ENCODE assay signal across 10 cellular contexts in genomic region chr19:11418166-11418517, GRCh38. TPM values are rescaled to one million over a fixed set of nuclear protein-coding genes. Genes with fewer than 3 reads are reported as not detected.
A peak's percentile ranks its signal among the peaks of the same experiment; 100 is the strongest.
DNase-seq lines count a peak whose midpoint lies in the region; ATAC-seq and TF ChIP-seq lines count a peak whose summit lies in the region.
"Had no signal": no experiment of that assay in that cellular context is flagged by ENCODE, and none has a peak within 500 bp of the region (broad histone marks: within the 10 kb centered on the region; RNA-seq: fewer than 3 reads in every experiment).

No MANE protein-coding gene starts in this region.

- H3K9ac ChIP-seq in HCT116 (ENCODE audit: low read length) (peak overlapping the region; percentile 90), subcutaneous abdominal adipose tissue (ENCODE audit: low read length in 5 of 5) (peak overlapping the region in 1 of 5 donors; percentile 30)

- H3K79me2 ChIP-seq in HCT116 (ENCODE audit: insufficient read depth, low read length), result no peaks in the 10 kb centered on the region

- no peaks in the 10 kb centered on the region for H3K9me2 ChIP-seq in HCT116 (ENCODE audit: insufficient read depth)

- RAD21 ChIA-PET in HCT116 (lab: Charles Lee; ENCODE audit: low non-redundant PET in 1 of 2, low total read pairs in 2 of 2, uncharacterized antibody in 2 of 2, unreplicated experiment in 2 of 2), result interaction anchor here in 1 of 2 experiments (1.5 kb wide), 1 partner anchor 43 kb away, joined by 5 read pairs; no protein-coding TSS in a partner anchor

- H3K27me3 ChIP-seq in HCT116 (ENCODE audit: insufficient read depth, low read length), result no peaks in the 10 kb centered on the region
- no peaks in the 10 kb centered on the region for H3K27me3 ChIP-seq in RWPE2 (ENCODE audit: insufficient read depth, poor library complexity, severe bottlenecking)
- H3K27me3 ChIP-seq in subcutaneous abdominal adipose tissue (ENCODE audit: control insufficient read depth in 5 of 5, insufficient read depth in 4 of 5, low read length in 5 of 5), result peaks cover 7 to 31% (median 21%) of the 10 kb centered on the region in 5 donors
- peaks cover 46% of the 10 kb centered on the region for H3K27me3 ChIP-seq in CD4-positive, alpha-beta T cell (ENCODE audit: control insufficient read depth, insufficient read depth, low read length)

- H3K4me3 ChIP-seq in HCT116 (replicated peaks in 1 of 2; ENCODE audit: low read depth in 1 of 2, low read length in 2 of 2), result peak overlapping the region; percentile 93 to 99
- peak overlapping the region; percentile 23 for H3K4me3 ChIP-seq in RWPE2 (ENCODE audit: severe bottlenecking)
- peak overlapping the region in 3 of 5 donors; percentile 67 to 73 (median 70) for H3K4me3 ChIP-seq in subcutaneous abdominal adipose tissue (ENCODE audit: low read depth in 1 of 5, low read length in 5 of 5)

- POLR2A ChIA-PET in HCT116 (lab: Charles Lee), result interaction anchor here (0.7 to 3.1 kb wide), 6 partner anchors 11 to 150 kb away, joined by 3 to 15 read pairs (median 10); partner anchors contain the start of genes EPOR and SWSAP1
- POLR2A ChIA-PET in CD4-positive, alpha-beta T cell (lab: Charles Lee), result no interaction called here

- H3K27ac Mint-ChIP-seq in CD4-positive, alpha-beta T cell, result no peak overlapping the region

- no peak for TF ChIP-seq POLR2A in HCT116 (IDR thresholded peaks at IDR 0.05; ENCODE audit: borderline replicate concordance, extremely low read depth, insufficient read depth, insufficient read length)

- H4K20me1 ChIP-seq in HCT116 (ENCODE audit: insufficient read depth), result no peaks in the 10 kb centered on the region

- no peak overlapping the region for H2AFZ ChIP-seq in HCT116 (ENCODE audit: low read depth, low read length, poor library complexity, severe bottlenecking)

- H3K4me2 ChIP-seq in HCT116 (ENCODE audit: low read length), result peak overlapping the region; percentile 98

- BruUV-seq in HCT116 (replicated peaks; lab: Mats Ljungman, UMichigan), result no TSS peak

- H3K4me1 Mint-ChIP-seq in CD4-positive, alpha-beta T cell (ENCODE audit: low read depth), result peaks cover 37% of the 10 kb centered on the region

- DNase-seq in HCT116 (ENCODE audit: low read depth, low spot score) (no peak), RWPE2 (ENCODE audit: low spot score) (no peak), left colon (no peak), 8988T (no peak), UCSD-AML1 (lab: John Stamatoyannopoulos, UW; ENCODE audit: unreplicated experiment) (no peak)
- no peak for DNase-seq in CD4-positive, alpha-beta T cell
- DNase-seq: NCI-H446 treated with DMSO at 0.1 percent for 48 hours; stimulated activated CD4-positive, alpha-beta T cell treated with anti-CD3 and anti-CD28 coated beads, Interleukin-12 subunit alpha, Interleukin-12 subunit beta, amount 100 ng/mL, for 4 hours; stimulated activated naive CD4-positive, alpha-beta T cell had no signal

- ATAC-seq in HCT116 (peak; percentile 13), RWPE2 (ENCODE audit: low read depth) (no peak), left colon (peak; percentile 12)
- ATAC-seq in CD4-positive, alpha-beta T cell (ENCODE audit: poor library complexity), result no peak

- H3K36me3 Mint-ChIP-seq in CD4-positive, alpha-beta T cell (ENCODE audit: low read depth), result no peaks in the 10 kb centered on the region

- no peak overlapping the region for H3K4me3 Mint-ChIP-seq in CD4-positive, alpha-beta T cell

- CTCF ChIA-PET in HCT116 (lab: Charles Lee), result interaction anchor here (1.0 to 2.8 kb wide), 3 partner anchors 36 to 43 kb away, joined by 3 to 40 read pairs (median 4); partner anchors contain the start of gene EPOR
- CTCF ChIA-PET in CD4-positive, alpha-beta T cell (lab: Charles Lee), result no interaction called here

- H3K9me3 ChIP-seq in HCT116 (ENCODE audit: control insufficient read depth in 1 of 2, insufficient read depth in 1 of 2, low read depth in 1 of 2, low read length in 2 of 2) (no peaks in the 10 kb centered on the region), RWPE2 (ENCODE audit: severe bottlenecking) (no peaks in the 10 kb centered on the region), subcutaneous abdominal adipose tissue (ENCODE audit: control insufficient read depth in 5 of 5, low read length in 5 of 5) (no peaks in the 10 kb centered on the region)
- H3K9me3 ChIP-seq in CD4-positive, alpha-beta T cell (ENCODE audit: control insufficient read depth, low read length), result no peaks in the 10 kb centered on the region

- H3K4me1 ChIP-seq in HCT116 (ENCODE audit: control insufficient read depth in 1 of 2, insufficient read depth in 2 of 2, low read length in 2 of 2) (peaks cover 9 to 16% of the 10 kb centered on the region in 2 experiments), RWPE2 (ENCODE audit: insufficient read depth, poor library complexity, severe bottlenecking) (peaks cover 4% of the 10 kb centered on the region), subcutaneous abdominal adipose tissue (ENCODE audit: control insufficient read depth in 5 of 5, insufficient read depth in 5 of 5, low read length in 5 of 5) (peaks cover 0 to 45% (median 42%) of the 10 kb centered on the region in 5 donors)

- TF ChIP-seq RAD21 in HCT116 (IDR thresholded peaks at IDR 0.05; ENCODE audit: low read depth), result no peak

- intact Hi-C loops in HCT116 (cut with micrococcal nuclease), result no loop called here
- intact Hi-C loops in left colon (cut with DNase I, micrococcal nuclease), result no loop called here
- intact Hi-C loops in CD4-positive, alpha-beta T cell (cut with DNase I, micrococcal nuclease), result no loop called here

- peaks cover 0 to 4% of the 10 kb centered on the region in 2 experiments; a peak in 1 of 4 replicates for H3K36me3 ChIP-seq in HCT116 (ENCODE audit: control insufficient read depth in 1 of 2, insufficient read depth in 2 of 2, low read length in 2 of 2)
- H3K36me3 ChIP-seq in RWPE2 (ENCODE audit: low read depth), result no peaks in the 10 kb centered on the region
- H3K36me3 ChIP-seq in subcutaneous abdominal adipose tissue (ENCODE audit: control insufficient read depth in 5 of 5, insufficient read depth in 5 of 5, low read length in 5 of 5), result no peaks in the 10 kb centered on the region

- peaks cover 64% of the 10 kb centered on the region for H3K27me3 Mint-ChIP-seq in CD4-positive, alpha-beta T cell

- TF ChIP-seq CTCF in HCT116 (IDR thresholded peaks at IDR 0.05 in 2 of 3, conservative IDR thresholded peaks at IDR 0.05 in 1 of 3; ENCODE audit: borderline replicate concordance in 1 of 3, insufficient read depth in 1 of 3, low read depth in 2 of 3, low read length in 2 of 3), result no peak
- no peak for TF ChIP-seq CTCF in RWPE2 (IDR thresholded peaks at IDR 0.05; ENCODE audit: poor library complexity, severe bottlenecking)
- no peak for TF ChIP-seq CTCF in CD4-positive, alpha-beta T cell (IDR thresholded peaks at IDR 0.05)

- H3K27ac ChIP-seq in HCT116 (ENCODE audit: low read depth, low read length) (peak overlapping the region; percentile 99), RWPE2 (ENCODE audit: poor library complexity, severe bottlenecking) (no peak overlapping the region), subcutaneous abdominal adipose tissue (ENCODE audit: low read depth, low read length) (no peak overlapping the region)
- no peak overlapping the region for H3K27ac ChIP-seq in CD4-positive, alpha-beta T cell (ENCODE audit: low read depth, low read length)

- no peaks in the 10 kb centered on the region for H3K9me3 Mint-ChIP-seq in CD4-positive, alpha-beta T cell

TF ChIP-seq in HCT116, 20 proteins besides CTCF, POLR2A, EP300 and RAD21:
- TF ChIP-seq EGR1 (IDR thresholded peaks at IDR 0.05; ENCODE audit: low read depth) (no peak), ATF3 (IDR thresholded peaks at IDR 0.05) (no peak), CEBPB (IDR thresholded peaks at IDR 0.05; ENCODE audit: low read depth) (no peak), EZH2phosphoT487 (IDR thresholded peaks at IDR 0.05; ENCODE audit: borderline replicate concordance) (no peak), JUND (IDR thresholded peaks at IDR 0.05) (no peak)

RNA-seq across cellular contexts. Expression of gene RGL3, which starts 1.0 kb away (rescaled TPM):
- 99.2 TPM for total RNA-seq in HCT116 (2021; ENCODE audit: unreplicated experiment)
- polyA plus RNA-seq in HCT116 (2012), result 67.3 and 72.0 TPM in 2 replicates
- 10 to 100 TPM; 21.1 to 23.9 TPM for total RNA-seq in left colon
- total RNA-seq in CD4-positive, alpha-beta T cell, result not detected

RNA-seq across cellular contexts. Expression of gene ODAD3, which starts 16.8 kb away (rescaled TPM):
- total RNA-seq in HCT116 (2021; ENCODE audit: unreplicated experiment), result 0.52 TPM
- 0.17 and 0.21 TPM in 2 replicates for polyA plus RNA-seq in HCT116 (2012)
- under 1 TPM in 1 of 2 donors, not detected in 1; 0.42 TPM for total RNA-seq in left colon
- total RNA-seq in CD4-positive, alpha-beta T cell, result not detected

RNA-seq across cellular contexts. Expression of gene PRKCSH, which starts 17.3 kb away (rescaled TPM):
- total RNA-seq in HCT116 (2021; ENCODE audit: unreplicated experiment), result 425 TPM
- 442 and 449 TPM in 2 replicates for polyA plus RNA-seq in HCT116 (2012)
- total RNA-seq in left colon, result 100 to 1,000 TPM; 301 to 320 TPM
- 100 to 1,000 TPM; 257 to 260 TPM for total RNA-seq in CD4-positive, alpha-beta T cell

RNA-seq across cellular contexts. Expression of gene EPOR, which starts 34.0 kb away (rescaled TPM):
- total RNA-seq in HCT116 (2021; ENCODE audit: unreplicated experiment) (15.3 TPM), left colon (1 to 10 TPM; 4.2 to 4.8 TPM)
- 16.0 and 17.5 TPM in 2 replicates for polyA plus RNA-seq in HCT116 (2012)
- total RNA-seq in CD4-positive, alpha-beta T cell, result 10 to 100 TPM; 10.9 to 11.3 TPM

RNA-seq across cellular contexts. Expression of gene SWSAP1, which starts 43.7 kb away (rescaled TPM):
- total RNA-seq in HCT116 (2021; ENCODE audit: unreplicated experiment) (2.5 TPM), left colon (1 to 10 TPM; 3.3 to 3.4 TPM)
- polyA plus RNA-seq in HCT116 (2012), result 0.90 and 1.7 TPM in 2 replicates
- 1 to 10 TPM; 2.6 to 2.7 TPM for total RNA-seq in CD4-positive, alpha-beta T cell

Comparison
In these comparisons a context has a peak if more than half of its experiments do, and no peak if none do; other contexts are left out.
1. ATAC-seq: peak in HCT116 (single experiment) and left colon (single experiment); none in RWPE2 (single experiment) and CD4-positive, alpha-beta T cell (single experiment).
2. H3K4me3 ChIP-seq: peak in every context shown above with its lines; median percentile 96 in HCT116; 70 in subcutaneous abdominal adipose tissue; 23 in RWPE2.
3. RNA of gene RGL3, which starts 1.0 kb away (total RNA-seq): 99.2 TPM in HCT116 (single experiment) and 21.1 to 23.9 TPM in left colon; not detected in CD4-positive, alpha-beta T cell; every median in the first group is over 10 times any median in the second.